Comparison of ENCODE assay signal across 12 cellular contexts in genomic region chr2:47189635-47190034, GRCh38. TPM values are rescaled to one million over a fixed set of nuclear protein-coding genes. Genes with fewer than 3 reads are reported as not detected.
DNase-seq lines count a peak whose midpoint lies in the region; ATAC-seq and TF ChIP-seq lines count a peak whose summit lies in the region.
"Had no signal": no experiment of that assay in that cellular context is flagged by ENCODE, and none has a peak within 500 bp of the region (broad histone marks: within the 10 kb centered on the region; RNA-seq: fewer than 3 reads in every experiment).

No MANE protein-coding gene starts in this region.

- TF ChIP-seq CTCF in AG04449 (IDR thresholded peaks at IDR 0.05; ENCODE audit: insufficient read depth, low read length, missing control alignments) = no peak
- TF ChIP-seq CTCF in mucosa of descending colon (IDR thresholded peaks at IDR 0.05) = no peak
- no peak for TF ChIP-seq CTCF in glutamatergic neuron (IDR thresholded peaks at IDR 0.05; ENCODE audit: partially characterized antibody, unreplicated experiment)

- peaks cover 7% of the 10 kb centered on the region for H3K27me3 Mint-ChIP-seq in glutamatergic neuron (ENCODE audit: unreplicated experiment)

- CTCF ChIA-PET in AG04449 (lab: Yijun Ruan, JAX) = interaction anchor here (1.3 kb wide), 1 partner anchor 147 kb away, joined by 4 read pairs; no protein-coding TSS in a partner anchor

- H3K4me3 ChIP-seq in AG04449 (ENCODE audit: low read depth, low read length) (no peak overlapping the region), mucosa of descending colon (no peak overlapping the region)
- H3K4me3 ChIP-seq: BLaER1 had no signal

- POLR2A ChIA-PET in AG04449 (lab: Yijun Ruan, JAX) = interaction anchor here (2.5 kb wide), 1 partner anchor 9 kb away, joined by 15 read pairs; no protein-coding TSS in a partner anchor

- no peaks in the 10 kb centered on the region for H3K36me3 ChIP-seq in mucosa of descending colon (ENCODE audit: low read depth)
- H3K36me3 ChIP-seq: BLaER1 had no signal

- no peak overlapping the region for H3K4me3 Mint-ChIP-seq in glutamatergic neuron (ENCODE audit: unreplicated experiment)

- ATAC-seq in mucosa of descending colon (peak; percentile 76), HG02973 (IDR thresholded peaks at IDR 0.05; ENCODE audit: unreplicated experiment) (no peak)

- DNase-seq in AG04449 (ENCODE audit: low read depth, low spot score) (peak; percentile 72), NCI-H226 (peak; percentile 78), dedifferentiated amniotic fluid mesenchymal stem cell (ENCODE audit: extremely low spot score) (peak; percentile 85), mucosa of descending colon (no peak), NCI-H2171 treated with DMSO at 0.1 percent for 48 hours (lab: John Stamatoyannopoulos, UW) (no peak), Kasumi-1 (lab: John Stamatoyannopoulos, UW) (no peak), glutamatergic neuron (no peak)
- DNase-seq: activated CD8-positive, alpha-beta memory T cell treated with anti-CD3 and anti-CD28 coated beads for 24 hours; NCI-H2107 had no signal

- no peaks in the 10 kb centered on the region for H3K36me3 Mint-ChIP-seq in glutamatergic neuron (ENCODE audit: unreplicated experiment)

- H3K27ac Mint-ChIP-seq in glutamatergic neuron (ENCODE audit: unreplicated experiment) = no peak overlapping the region

- intact Hi-C loops in mucosa of descending colon (cut with DNase I, micrococcal nuclease) = loop anchor here in 1 of 2 donors (10.0 kb wide), 1 partner anchor 75 kb away; no protein-coding TSS in a partner anchor

- no peaks in the 10 kb centered on the region for H3K9me3 ChIP-seq in mucosa of descending colon
- H3K9me3 ChIP-seq: BLaER1 had no signal

- peaks cover 5% of the 10 kb centered on the region for H3K4me1 ChIP-seq in mucosa of descending colon (ENCODE audit: low read depth)
- H3K4me1 ChIP-seq: BLaER1 had no signal

- H3K4me1 Mint-ChIP-seq in glutamatergic neuron (ENCODE audit: low read depth, unreplicated experiment) = peaks cover 65% of the 10 kb centered on the region

- H3K9me3 Mint-ChIP-seq in glutamatergic neuron (ENCODE audit: unreplicated experiment) = peaks cover 10% of the 10 kb centered on the region

RNA-seq across cellular contexts. Expression of gene CALM2, which starts 13.3 kb away (rescaled TPM):
- 100 to 1,000 TPM; 576 to 657 (median 608) TPM for total RNA-seq in mucosa of descending colon
- total RNA-seq in glutamatergic neuron (ENCODE audit: unreplicated experiment) = 1,225 TPM

RNA-seq across cellular contexts. Expression of gene STPG4, which starts 34.5 kb away (rescaled TPM):
- under 1 TPM in 2 of 3 donors, not detected in 1; 0.46 to 0.63 TPM for total RNA-seq in mucosa of descending colon
- total RNA-seq in glutamatergic neuron (ENCODE audit: unreplicated experiment) = 1.3 TPM
- total RNA-seq: left lobe of liver had no signal

Comparison
In these comparisons a context has a peak if more than half of its experiments do, and no peak if none do; other contexts are left out.
1. DNase-seq: peak in AG04449 (single experiment), NCI-H226 (single experiment) and dedifferentiated amniotic fluid mesenchymal stem cell (single experiment); none in mucosa of descending colon (0 of 3), NCI-H2171 treated with DMSO at 0.1 percent for 48 hours (single experiment), Kasumi-1 (0 of 2) and glutamatergic neuron (single experiment).